ENCODE assay signal across 1 cellular context in the genomic region with DNA sequence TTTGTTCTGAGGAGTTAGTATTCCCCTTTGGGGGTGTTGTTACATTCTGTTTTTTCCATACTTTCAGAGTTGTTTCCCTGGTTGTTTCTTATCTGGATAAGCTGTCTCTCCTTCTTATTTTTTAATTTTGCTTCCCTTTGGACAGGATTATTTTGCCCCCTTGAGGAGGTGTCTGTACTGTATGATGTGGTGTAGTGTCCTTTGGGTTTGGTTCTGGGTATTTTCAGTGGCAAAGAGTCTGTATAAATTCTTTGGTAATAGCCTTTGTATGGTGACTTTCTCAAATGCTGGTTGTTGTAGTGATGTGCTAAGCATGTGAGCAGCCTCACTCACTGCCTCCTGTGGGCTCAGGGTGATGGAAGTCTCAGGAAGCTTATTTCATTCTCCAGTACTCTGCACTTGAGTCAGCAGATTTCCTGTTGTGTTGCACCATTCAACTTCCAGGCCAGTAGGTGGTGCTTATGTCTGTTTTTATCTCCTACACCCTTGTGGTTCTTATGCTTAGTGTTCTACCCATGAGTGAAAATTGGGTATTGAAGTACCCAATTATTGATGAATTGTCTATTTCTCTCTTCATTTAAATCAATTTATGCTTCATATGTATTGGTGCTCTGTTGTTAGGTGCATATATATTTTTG.
A peak's percentile ranks its signal among the peaks of the same experiment; 100 is the strongest.
TF ChIP-seq lines count a peak whose summit lies in the region.

No MANE protein-coding gene starts in this region.

TF ChIP-seq in HepG2, 621 proteins besides CTCF, POLR2A, EP300 and RAD21 (continued from another document):
- TF ChIP-seq, protein P1, sequence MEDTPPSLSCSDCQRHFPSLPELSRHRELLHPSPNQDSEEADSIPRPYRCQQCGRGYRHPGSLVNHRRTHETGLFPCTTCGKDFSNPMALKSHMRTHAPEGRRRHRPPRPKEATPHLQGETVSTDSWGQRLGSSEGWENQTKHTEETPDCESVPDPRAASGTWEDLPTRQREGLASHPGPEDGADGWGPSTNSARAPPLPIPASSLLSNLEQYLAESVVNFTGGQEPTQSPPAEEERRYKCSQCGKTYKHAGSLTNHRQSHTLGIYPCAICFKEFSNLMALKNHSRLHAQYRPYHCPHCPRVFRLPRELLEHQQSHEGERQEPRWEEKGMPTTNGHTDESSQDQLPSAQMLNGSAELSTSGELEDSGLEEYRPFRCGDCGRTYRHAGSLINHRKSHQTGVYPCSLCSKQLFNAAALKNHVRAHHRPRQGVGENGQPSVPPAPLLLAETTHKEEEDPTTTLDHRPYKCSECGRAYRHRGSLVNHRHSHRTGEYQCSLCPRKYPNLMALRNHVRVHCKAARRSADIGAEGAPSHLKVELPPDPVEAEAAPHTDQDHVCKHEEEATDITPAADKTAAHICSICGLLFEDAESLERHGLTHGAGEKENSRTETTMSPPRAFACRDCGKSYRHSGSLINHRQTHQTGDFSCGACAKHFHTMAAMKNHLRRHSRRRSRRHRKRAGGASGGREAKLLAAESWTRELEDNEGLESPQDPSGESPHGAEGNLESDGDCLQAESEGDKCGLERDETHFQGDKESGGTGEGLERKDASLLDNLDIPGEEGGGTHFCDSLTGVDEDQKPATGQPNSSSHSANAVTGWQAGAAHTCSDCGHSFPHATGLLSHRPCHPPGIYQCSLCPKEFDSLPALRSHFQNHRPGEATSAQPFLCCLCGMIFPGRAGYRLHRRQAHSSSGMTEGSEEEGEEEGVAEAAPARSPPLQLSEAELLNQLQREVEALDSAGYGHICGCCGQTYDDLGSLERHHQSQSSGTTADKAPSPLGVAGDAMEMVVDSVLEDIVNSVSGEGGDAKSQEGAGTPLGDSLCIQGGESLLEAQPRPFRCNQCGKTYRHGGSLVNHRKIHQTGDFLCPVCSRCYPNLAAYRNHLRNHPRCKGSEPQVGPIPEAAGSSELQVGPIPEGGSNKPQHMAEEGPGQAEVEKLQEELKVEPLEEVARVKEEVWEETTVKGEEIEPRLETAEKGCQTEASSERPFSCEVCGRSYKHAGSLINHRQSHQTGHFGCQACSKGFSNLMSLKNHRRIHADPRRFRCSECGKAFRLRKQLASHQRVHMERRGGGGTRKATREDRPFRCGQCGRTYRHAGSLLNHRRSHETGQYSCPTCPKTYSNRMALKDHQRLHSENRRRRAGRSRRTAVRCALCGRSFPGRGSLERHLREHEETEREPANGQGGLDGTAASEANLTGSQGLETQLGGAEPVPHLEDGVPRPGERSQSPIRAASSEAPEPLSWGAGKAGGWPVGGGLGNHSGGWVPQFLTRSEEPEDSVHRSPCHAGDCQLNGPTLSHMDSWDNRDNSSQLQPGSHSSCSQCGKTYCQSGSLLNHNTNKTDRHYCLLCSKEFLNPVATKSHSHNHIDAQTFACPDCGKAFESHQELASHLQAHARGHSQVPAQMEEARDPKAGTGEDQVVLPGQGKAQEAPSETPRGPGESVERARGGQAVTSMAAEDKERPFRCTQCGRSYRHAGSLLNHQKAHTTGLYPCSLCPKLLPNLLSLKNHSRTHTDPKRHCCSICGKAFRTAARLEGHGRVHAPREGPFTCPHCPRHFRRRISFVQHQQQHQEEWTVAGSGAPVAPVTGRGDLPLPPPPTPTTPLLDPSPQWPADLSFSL (CRISPR knock-in tag; IDR thresholded peaks at IDR 0.05), result no peak
- TF ChIP-seq KLF12 (CRISPR knock-in tag; IDR thresholded peaks at IDR 0.05; ENCODE audit: borderline replicate concordance) (no peak), TOE1 (CRISPR knock-in tag; IDR thresholded peaks at IDR 0.05) (no peak), SMC3 (IDR thresholded peaks at IDR 0.05; ENCODE audit: low read length) (peak; percentile 65), ZNF768 (CRISPR knock-in tag; IDR thresholded peaks at IDR 0.05) (no peak), KLF9 (CRISPR knock-in tag; IDR thresholded peaks at IDR 0.05; ENCODE audit: low read depth) (no peak), CEBPG (CRISPR knock-in tag; IDR thresholded peaks at IDR 0.05) (peak; percentile 47), ZNF33A (CRISPR knock-in tag; IDR thresholded peaks at IDR 0.05; ENCODE audit: borderline replicate concordance) (no peak), CEBPB (IDR thresholded peaks at IDR 0.05; ENCODE audit: borderline replicate concordance, low read depth, low read length) (peak; percentile 27; the same call in 1 of the 2 replicates), MAFG (CRISPR knock-in tag; IDR thresholded peaks at IDR 0.05) (peak; percentile 63; the same call in 1 of the 2 replicates), MAFF (IDR thresholded peaks at IDR 0.05; ENCODE audit: low read depth, low read length) (peak; percentile 92), ZNF777 (CRISPR knock-in tag; IDR thresholded peaks at IDR 0.05) (no peak), ZNF605 (CRISPR knock-in tag; IDR thresholded peaks at IDR 0.05) (no peak), RFXANK (CRISPR knock-in tag; IDR thresholded peaks at IDR 0.05) (no peak), ZNF446 (CRISPR knock-in tag; IDR thresholded peaks at IDR 0.05) (no peak), ZNF3 (CRISPR knock-in tag; IDR thresholded peaks at IDR 0.05) (no peak), STAG1 (CRISPR knock-in tag; IDR thresholded peaks at IDR 0.05) (peak; percentile 82)
- TF ChIP-seq, protein P2, sequence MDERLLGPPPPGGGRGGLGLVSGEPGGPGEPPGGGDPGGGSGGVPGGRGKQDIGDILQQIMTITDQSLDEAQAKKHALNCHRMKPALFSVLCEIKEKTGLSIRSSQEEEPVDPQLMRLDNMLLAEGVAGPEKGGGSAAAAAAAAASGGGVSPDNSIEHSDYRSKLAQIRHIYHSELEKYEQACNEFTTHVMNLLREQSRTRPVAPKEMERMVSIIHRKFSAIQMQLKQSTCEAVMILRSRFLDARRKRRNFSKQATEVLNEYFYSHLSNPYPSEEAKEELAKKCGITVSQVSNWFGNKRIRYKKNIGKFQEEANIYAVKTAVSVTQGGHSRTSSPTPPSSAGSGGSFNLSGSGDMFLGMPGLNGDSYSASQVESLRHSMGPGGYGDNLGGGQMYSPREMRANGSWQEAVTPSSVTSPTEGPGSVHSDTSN (CRISPR knock-in tag; IDR thresholded peaks at IDR 0.05), result no peak
